10 cellular contexts compared by ENCODE assay signal in the genomic region with DNA sequence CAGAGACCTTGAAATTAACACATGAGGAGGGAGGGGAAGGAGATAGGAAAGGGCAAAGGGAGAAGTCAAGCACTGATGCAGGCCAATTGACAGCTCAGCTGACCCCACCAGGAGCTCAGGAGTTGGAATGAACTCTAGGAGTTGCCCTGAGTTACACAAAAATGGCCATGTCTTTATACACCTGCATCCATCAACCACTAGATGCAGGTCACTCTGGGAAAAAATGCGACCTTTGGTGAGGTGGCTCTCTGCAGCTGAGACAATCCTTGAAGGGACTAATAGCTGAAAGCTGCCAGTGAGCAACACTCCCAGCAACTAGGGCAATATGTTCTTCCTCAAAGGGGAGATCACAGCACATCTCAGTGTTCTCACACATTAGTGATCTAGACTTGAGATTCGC.
"Had no signal": no experiment of that assay in that cellular context is flagged by ENCODE, and none has a peak within 500 bp of the region (broad histone marks: within the 10 kb centered on the region; RNA-seq: fewer than 3 reads in every experiment).

No MANE protein-coding gene starts in this region.

- H3K36me3 ChIP-seq: HAP-1 had no signal

- H3K4me3 Mint-ChIP-seq: H9, HFFc6 had no signal

- H3K4me3 ChIP-seq: GM23248, HAP-1 had no signal

- DNase-seq: GM23248, GOT3, H7, H9, HCEC 1CT, HFFc6 had no signal

- H3K9ac ChIP-seq: GM23248 had no signal

- H3K27ac Mint-ChIP-seq: H9, HFFc6 had no signal

- FAIRE-seq: H1, H54 had no signal

- H2AFZ ChIP-seq: GM23248 had no signal

- ATAC-seq: HCT116 had no signal

- H3K9me3 Mint-ChIP-seq: H9 had no signal

- H3K4me1 ChIP-seq: HAP-1 had no signal

- H3K9me3 ChIP-seq: HAP-1 had no signal

- H3K27ac ChIP-seq: GM23248 had no signal
